Comparison of ENCODE assay signal across 8 cellular contexts in the genomic region with DNA sequence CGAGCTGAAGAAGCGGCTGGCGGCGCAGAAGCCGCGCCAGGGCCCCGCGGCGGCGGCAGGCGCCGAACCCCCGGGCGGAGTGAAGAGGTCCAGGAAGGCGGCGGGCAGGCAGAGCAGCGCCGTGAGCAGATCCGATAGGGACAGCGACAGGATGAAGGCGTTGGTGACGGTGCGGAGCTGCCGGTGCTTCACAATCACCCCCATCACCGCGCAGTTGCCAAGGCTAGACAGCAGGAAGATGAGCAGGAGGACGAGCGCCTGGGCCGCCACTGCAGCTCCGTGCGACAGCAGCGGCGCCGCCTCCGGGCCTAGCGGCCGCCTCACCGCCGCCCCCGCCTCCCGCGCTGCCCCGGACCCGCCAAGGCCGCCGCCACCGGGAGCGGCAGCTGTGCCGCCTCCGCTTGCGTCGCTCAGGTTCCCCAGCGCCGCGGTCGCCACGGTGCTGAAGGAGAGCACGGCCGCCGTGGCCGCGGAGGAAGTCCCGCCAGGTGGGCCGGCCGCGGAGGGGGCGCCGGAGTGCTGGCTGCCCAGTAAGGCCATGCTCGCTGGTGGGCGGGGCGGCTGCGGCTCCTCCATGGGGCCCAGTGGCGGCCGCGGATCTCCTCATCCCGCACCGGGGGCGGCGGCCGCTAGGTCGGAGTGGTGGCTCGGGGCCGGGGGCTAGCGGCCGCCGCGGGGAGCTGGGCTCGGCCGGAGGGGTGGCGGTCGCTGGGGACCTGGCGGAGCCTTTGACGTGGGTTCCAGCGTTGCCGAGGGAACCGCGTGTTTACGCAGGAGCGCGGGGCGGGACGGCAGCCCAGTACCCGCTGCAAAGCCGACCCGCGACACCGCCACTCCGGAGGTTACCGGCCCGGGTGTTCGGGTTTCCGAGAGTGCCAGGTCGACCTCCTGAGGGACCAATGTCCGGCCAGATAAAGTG. TPM values are rescaled to one million over a fixed set of nuclear protein-coding genes. Genes with fewer than 3 reads are reported as not detected.
A peak's percentile ranks its signal among the peaks of the same experiment; 100 is the strongest.
DNase-seq lines count a peak whose midpoint lies in the region; ATAC-seq, FAIRE-seq and TF ChIP-seq lines count a peak whose summit lies in the region.

A gene with protein sequence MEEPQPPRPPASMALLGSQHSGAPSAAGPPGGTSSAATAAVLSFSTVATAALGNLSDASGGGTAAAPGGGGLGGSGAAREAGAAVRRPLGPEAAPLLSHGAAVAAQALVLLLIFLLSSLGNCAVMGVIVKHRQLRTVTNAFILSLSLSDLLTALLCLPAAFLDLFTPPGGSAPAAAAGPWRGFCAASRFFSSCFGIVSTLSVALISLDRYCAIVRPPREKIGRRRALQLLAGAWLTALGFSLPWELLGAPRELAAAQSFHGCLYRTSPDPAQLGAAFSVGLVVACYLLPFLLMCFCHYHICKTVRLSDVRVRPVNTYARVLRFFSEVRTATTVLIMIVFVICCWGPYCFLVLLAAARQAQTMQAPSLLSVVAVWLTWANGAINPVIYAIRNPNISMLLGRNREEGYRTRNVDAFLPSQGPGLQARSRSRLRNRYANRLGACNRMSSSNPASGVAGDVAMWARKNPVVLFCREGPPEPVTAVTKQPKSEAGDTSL (minus strand): TSS at position 730 of the 919 bp plus-strand sequence. CDS start 154 bp downstream, at position 576.

- BruUV-seq in A673 (replicated peaks; lab: Mats Ljungman, UMichigan): no TSS peak

- peak within 1 kb of the TSS; percentile 58 for H3K27ac ChIP-seq in A673 (ENCODE audit: low read depth, low read length, poor library complexity, severe bottlenecking)
- peak within 1 kb of the TSS; percentile 20 to 77 (median 58) for H3K27ac ChIP-seq in Peyer's patch
- peak within 1 kb of the TSS in 9 of 12 donors; percentile 31 to 82 (median 58) for H3K27ac ChIP-seq in heart left ventricle
- peak within 1 kb of the TSS; percentile 56 to 76 (median 64) for H3K27ac ChIP-seq in pancreas
- peak within 1 kb of the TSS; percentile 82 for H3K27ac ChIP-seq in urinary bladder (ENCODE audit: low read depth)

- peaks cover 5% of the 10 kb centered on the region for H3K4me1 Mint-ChIP-seq in activated naive CD8-positive, alpha-beta T cell treated with anti-CD3 and anti-CD28 coated beads for 36 hours

- POLR2A ChIA-PET in A673 (lab: Charles Lee; ENCODE audit: low non-redundant PET): no interaction called here

- no peaks in the 10 kb centered on the region for H3K27me3 ChIP-seq in A673 (replicated peaks; ENCODE audit: insufficient read depth, low read depth, low read length, poor library complexity)
- H3K27me3 ChIP-seq in Peyer's patch: no peaks in the 10 kb centered on the region
- H3K27me3 ChIP-seq in heart left ventricle: peaks cover 0 to 16% (median 0%) of the 10 kb centered on the region in 9 donors
- no peaks in the 10 kb centered on the region for H3K27me3 ChIP-seq in pancreas

- H3K4me3 ChIP-seq in A673 (ENCODE audit: low read depth, low read length, poor library complexity, severe bottlenecking) (peak within 1 kb of the TSS; percentile 68), Peyer's patch (peak within 1 kb of the TSS; percentile 55 to 82 (median 70)), heart left ventricle (peak within 1 kb of the TSS; percentile 46 to 75 (median 64)), pancreas (peak within 1 kb of the TSS; percentile 49 to 77 (median 65)), urinary bladder (ENCODE audit: low read depth, low read length) (peak within 1 kb of the TSS; percentile 74)

- peaks cover 4% of the 10 kb centered on the region for H3K27me3 Mint-ChIP-seq in activated naive CD8-positive, alpha-beta T cell treated with anti-CD3 and anti-CD28 coated beads for 36 hours

- peak; percentile 57 for DNase-seq in A673 (ENCODE audit: low spot score)
- DNase-seq in Peyer's patch: peak; percentile 66 to 84 (median 69)
- peak; percentile 61 for DNase-seq in activated naive CD8-positive, alpha-beta T cell treated with anti-CD3 and anti-CD28 coated beads for 36 hours
- DNase-seq in heart left ventricle: peak; percentile 70 to 77 (median 75)
- DNase-seq in pancreas: peak; percentile 67 to 87 (median 74)

- peaks cover 4% of the 10 kb centered on the region for H3K36me3 Mint-ChIP-seq in activated naive CD8-positive, alpha-beta T cell treated with anti-CD3 and anti-CD28 coated beads for 36 hours

- ATAC-seq in GM18868 (IDR thresholded peaks at IDR 0.05; ENCODE audit: unreplicated experiment) (peak; percentile 64), HG03108 (IDR thresholded peaks at IDR 0.05; ENCODE audit: unreplicated experiment) (peak; percentile 65), heart left ventricle (peak; percentile 38 to 94 (median 88)), pancreas (peak; percentile 82 to 88 (median 88))

- H3K27ac Mint-ChIP-seq in activated naive CD8-positive, alpha-beta T cell treated with anti-CD3 and anti-CD28 coated beads for 36 hours: peak within 1 kb of the TSS; percentile 75

- CTCF ChIA-PET in A673 (lab: Charles Lee): no interaction called here

- 1% methylated on average over 45 to 114 of the region's 114 CpGs for WGBS in heart left ventricle, 4 donors
- 0 to 1% methylated on average over 100 to 114 of the region's 114 CpGs for WGBS in pancreas, 2 donors
- WGBS in urinary bladder: under 1% methylated on average over 113 of the region's 114 CpGs

- peak within 1 kb of the TSS; percentile 83 for H3K4me3 Mint-ChIP-seq in activated naive CD8-positive, alpha-beta T cell treated with anti-CD3 and anti-CD28 coated beads for 36 hours

- H3K9me3 Mint-ChIP-seq in activated naive CD8-positive, alpha-beta T cell treated with anti-CD3 and anti-CD28 coated beads for 36 hours: no peaks in the 10 kb centered on the region

- intact Hi-C loops in A673 (cut with micrococcal nuclease; ENCODE audit: unreplicated experiment): no loop called here
- intact Hi-C loops in heart left ventricle (cut with DNase I): no loop called here
- intact Hi-C loops in pancreas (cut with DNase I): no loop called here

- H3K36me3 ChIP-seq in A673 (ENCODE audit: insufficient read depth, low read length, poor library complexity, severe bottlenecking): peaks cover 4% of the 10 kb centered on the region
- no peaks in the 10 kb centered on the region for H3K36me3 ChIP-seq in Peyer's patch
- H3K36me3 ChIP-seq in heart left ventricle: peaks cover 0 to 25% (median 6%) of the 10 kb centered on the region in 9 donors
- no peaks in the 10 kb centered on the region for H3K36me3 ChIP-seq in pancreas
- H3K36me3 ChIP-seq in urinary bladder (ENCODE audit: insufficient read depth): no peaks in the 10 kb centered on the region

- no peak for FAIRE-seq in pancreas (lab: Jason Lieb, UNC)

- TF ChIP-seq CTCF in A673 (conservative IDR thresholded peaks at IDR 0.05; ENCODE audit: low read depth, low read length) (no peak), Peyer's patch (IDR thresholded peaks at IDR 0.05) (no peak), heart left ventricle (IDR thresholded peaks at IDR 0.05) (no peak), pancreas (IDR thresholded peaks at IDR 0.05) (no peak)

- TF ChIP-seq POLR2A in Peyer's patch (IDR thresholded peaks at IDR 0.05): no peak
- no peak for TF ChIP-seq POLR2A in heart left ventricle (IDR thresholded peaks at IDR 0.05)

- H3K4me1 ChIP-seq in A673 (ENCODE audit: insufficient read depth, low read length, poor library complexity, severe bottlenecking) (peaks cover 9% of the 10 kb centered on the region), Peyer's patch (peaks cover 0 to 8% (median 0%) of the 10 kb centered on the region in 4 donors), heart left ventricle (peaks cover 4 to 17% (median 7%) of the 10 kb centered on the region in 12 donors), pancreas (peaks cover 0 to 5% (median 5%) of the 10 kb centered on the region in 3 donors), urinary bladder (ENCODE audit: insufficient read depth) (no peaks in the 10 kb centered on the region)

- H3K9me3 ChIP-seq in A673 (ENCODE audit: low read depth, low read length, poor library complexity, severe bottlenecking): no peaks in the 10 kb centered on the region
- H3K9me3 ChIP-seq in Peyer's patch: no peaks in the 10 kb centered on the region
- no peaks in the 10 kb centered on the region for H3K9me3 ChIP-seq in heart left ventricle
- H3K9me3 ChIP-seq in pancreas: no peaks in the 10 kb centered on the region

RNA-seq across cellular contexts. Expression of the gene that starts here (rescaled TPM):
- 2.3 and 3.4 TPM in 2 replicates for total RNA-seq in A673 (2021)
- total RNA-seq in Peyer's patch: 1 to 10 TPM; 2.8 to 8.8 (median 6.0) TPM
- total RNA-seq in activated naive CD8-positive, alpha-beta T cell treated with anti-CD3 and anti-CD28 coated beads for 36 hours: under 1 TPM; 0.60 to 0.97 TPM
- 1 to 10 TPM; 1.3 to 2.7 (median 2.3) TPM for total RNA-seq in heart left ventricle
- under 1 TPM; 0.84 to 0.98 TPM for polyA plus RNA-seq in heart left ventricle
- total RNA-seq in pancreas: 1 to 10 TPM in 5 of 6 donors, under 1 TPM in 1; 0.93 to 2.0 (median 1.3) TPM
- polyA plus RNA-seq in pancreas: 1 to 10 TPM; 1.0 to 1.3 TPM
- 9.7 TPM for total RNA-seq in urinary bladder
- polyA plus RNA-seq in urinary bladder: 3.1 TPM

Comparison
In these comparisons a context has a peak if more than half of its experiments do, and no peak if none do; other contexts are left out.
1. Peak in every context shown above with its lines: DNase-seq, ATAC-seq, H3K4me3 ChIP-seq and H3K27ac ChIP-seq.
2. Peak in DNase-seq in activated naive CD8-positive, alpha-beta T cell treated with anti-CD3 and anti-CD28 coated beads for 36 hours; RNA of the gene not detected or under 1 TPM.